In the genomic region with DNA sequence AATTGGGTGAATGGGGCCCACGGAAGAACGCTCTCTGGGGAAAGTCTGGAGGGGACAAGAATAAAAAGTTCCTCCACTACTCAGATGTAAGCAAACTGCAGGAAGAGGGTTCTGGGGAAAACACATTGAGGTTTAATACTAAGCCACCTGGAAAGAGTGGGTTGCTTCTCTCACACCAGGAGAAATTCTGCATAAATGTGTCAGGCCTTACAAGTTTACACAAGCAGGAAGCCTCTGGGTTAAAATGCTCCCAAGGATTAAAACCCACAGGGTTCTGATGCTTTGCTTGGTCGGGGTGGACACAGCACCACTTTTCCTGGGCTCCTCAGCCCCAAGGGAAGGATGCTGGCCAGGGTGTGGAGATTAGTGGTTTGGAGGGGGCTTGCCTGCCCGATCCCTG, we compare ENCODE assay signal across 33 cellular contexts.
"Had no signal": no experiment of that assay in that cellular context is flagged by ENCODE, and none has a peak within 500 bp of the region (broad histone marks: within the 10 kb centered on the region; RNA-seq: fewer than 3 reads in every experiment).

No MANE protein-coding gene starts in this region.

- DNase-seq: activated B cell treated with CpG ODN at 0.5 μM for 24 hours; activated CD4-positive, alpha-beta memory T cell treated with anti-CD3 and anti-CD28 coated beads, Interleukin-2, amount 10 ng/mL, durations not matched to agents 7 days and 5 days; activated CD4-positive, alpha-beta T cell treated with anti-CD3 and anti-CD28 coated beads for 48 hours; activated CD4-positive, alpha-beta T cell treated with anti-CD3 and anti-CD28 coated beads, Interleukin-2, amount 50 U/mL, for 4 hours; activated CD8-positive, alpha-beta memory T cell treated with anti-CD3 and anti-CD28 coated beads, Interleukin-2, amount 50 U/mL, for 48 hours; activated effector memory CD4-positive, alpha-beta T cell treated with Interleukin-2 at 50 U/mL for 16 hours; activated gamma-delta T cell treated with Interleukin-2 at 50 U/mL for 16 hours; activated naive CD4-positive, alpha-beta T cell treated with anti-CD3 and anti-CD28 coated beads, Interleukin-2, amount 50 U/mL, for 16 hours; activated naive CD4-positive, alpha-beta T cell treated with Interleukin-2 at 50 U/mL for 16 hours; activated T-cell treated with anti-CD3 and anti-CD28 coated beads for 4 hours; activated T-cell treated with anti-CD3 and anti-CD28 coated beads, Interleukin-2, amount 50 U/mL, for 24 hours; activated T-cell treated with anti-CD3 and anti-CD28 coated beads, Interleukin-2, amount 50 U/mL, for 72 hours; amniotic stem cell; anterior cingulate cortex; brain microvascular endothelial cell; central memory CD4-positive, alpha-beta T cell; cerebellar nuclear complex; colonic mucosa; effector CD8-positive, alpha-beta T cell; foreskin melanocyte; heart left ventricle; T-helper 1 cell; T-helper 17 cell; T1000 had no signal

- H3K27me3 ChIP-seq: brain microvascular endothelial cell, cardiac muscle cell, colonic mucosa, esophagus muscularis mucosa, gastroesophageal sphincter had no signal

- H3K4me1 ChIP-seq: colonic mucosa, esophagus muscularis mucosa, gastroesophageal sphincter had no signal

- H3K27ac Mint-ChIP-seq: activated B cell treated with CpG ODN at 0.5 μM for 24 hours; activated CD4-positive, alpha-beta memory T cell treated with anti-CD3 and anti-CD28 coated beads, Interleukin-2, amount 10 ng/mL, durations not matched to agents 7 days and 5 days; activated naive CD8-positive, alpha-beta T cell; activated T-cell treated with anti-CD3 and anti-CD28 coated beads, Interleukin-2, amount 50 U/mL, for 24 hours; activated T-cell treated with anti-CD3 and anti-CD28 coated beads, Interleukin-2, amount 50 U/mL, for 72 hours; T-helper 17 cell; T-helper 2 cell treated with Interferon-gamma antibody and Interleukin-4, amounts not matched to agents 5 μg/mL and 100 μg/mL, for 36 hours had no signal

- H3K4me3 Mint-ChIP-seq: activated B cell treated with CpG ODN at 0.5 μM for 24 hours; activated CD4-positive, alpha-beta memory T cell treated with anti-CD3 and anti-CD28 coated beads, Interleukin-2, amount 10 ng/mL, durations not matched to agents 7 days and 5 days; activated naive CD8-positive, alpha-beta T cell; activated T-cell treated with anti-CD3 and anti-CD28 coated beads, Interleukin-2, amount 50 U/mL, for 24 hours; activated T-cell treated with anti-CD3 and anti-CD28 coated beads, Interleukin-2, amount 50 U/mL, for 72 hours; T-helper 17 cell; T-helper 2 cell treated with Interferon-gamma antibody and Interleukin-4, amounts not matched to agents 5 μg/mL and 100 μg/mL, for 36 hours had no signal

- H3K9me3 Mint-ChIP-seq: activated B cell treated with CpG ODN at 0.5 μM for 24 hours; activated CD4-positive, alpha-beta memory T cell treated with anti-CD3 and anti-CD28 coated beads, Interleukin-2, amount 10 ng/mL, durations not matched to agents 7 days and 5 days; activated T-cell treated with anti-CD3 and anti-CD28 coated beads, Interleukin-2, amount 50 U/mL, for 24 hours; activated T-cell treated with anti-CD3 and anti-CD28 coated beads, Interleukin-2, amount 50 U/mL, for 72 hours; T-helper 2 cell treated with Interferon-gamma antibody and Interleukin-4, amounts not matched to agents 5 μg/mL and 100 μg/mL, for 36 hours had no signal

- H3K4me3 ChIP-seq: cardiac muscle cell, colonic mucosa, esophagus muscularis mucosa, gastroesophageal sphincter, heart left ventricle had no signal

- FAIRE-seq: astrocyte, endometrium had no signal

- H3K9me3 ChIP-seq: colonic mucosa, esophagus muscularis mucosa, gastroesophageal sphincter, heart left ventricle had no signal

- H3K27ac ChIP-seq: brain microvascular endothelial cell, cardiac muscle cell, colonic mucosa, esophagus muscularis mucosa, gastroesophageal sphincter, heart left ventricle had no signal

- H3K36me3 Mint-ChIP-seq: activated naive CD8-positive, alpha-beta T cell had no signal

- H3K36me3 ChIP-seq: brain microvascular endothelial cell, cardiac muscle cell, colonic mucosa, esophagus muscularis mucosa, gastroesophageal sphincter, heart left ventricle, WERI-Rb-1 had no signal

- H3K4me1 Mint-ChIP-seq: activated B cell treated with CpG ODN at 0.5 μM for 24 hours; activated CD4-positive, alpha-beta memory T cell treated with anti-CD3 and anti-CD28 coated beads, Interleukin-2, amount 10 ng/mL, durations not matched to agents 7 days and 5 days had no signal

- ATAC-seq: activated CD4-positive, CD25-positive, alpha-beta regulatory T cell treated with anti-CD3 and anti-CD28 coated beads, Interleukin-2, amount 50 U/mL, for 24 hours; activated T-cell treated with anti-CD3 and anti-CD28 coated beads, Interleukin-2, amount 50 U/mL, for 72 hours; gastroesophageal sphincter; heart left ventricle; T-helper 17 cell had no signal
